20 cellular contexts compared by ENCODE assay signal in the genomic region with DNA sequence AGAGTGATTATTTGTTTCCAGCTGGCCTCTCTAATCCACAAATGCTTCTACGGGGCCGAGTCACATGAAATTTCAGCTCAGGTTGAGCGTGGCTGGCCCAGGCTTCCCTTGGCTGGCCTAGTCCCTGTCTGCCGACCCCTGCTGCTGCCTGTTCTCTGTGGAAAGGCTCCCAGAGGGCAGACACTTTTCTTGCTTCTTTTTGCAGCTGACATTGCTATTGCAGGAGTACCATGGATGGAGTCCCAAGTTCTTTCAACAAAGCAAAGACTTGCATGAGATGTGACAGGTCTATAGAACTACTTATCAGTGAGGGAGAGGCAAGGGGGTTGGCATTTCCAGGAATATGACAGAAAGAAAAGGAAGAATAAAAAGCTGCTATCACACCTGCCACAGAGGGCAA.
DNase-seq lines count a peak whose midpoint lies in the region; ATAC-seq, FAIRE-seq and TF ChIP-seq lines count a peak whose summit lies in the region.
"Had no signal": no experiment of that assay in that cellular context is flagged by ENCODE, and none has a peak within 500 bp of the region (broad histone marks: within the 10 kb centered on the region; RNA-seq: fewer than 3 reads in every experiment).

No MANE protein-coding gene starts in this region.

- H3K27me3 ChIP-seq in GM23338 (ENCODE audit: insufficient read depth) (no peaks in the 10 kb centered on the region), hepatocyte (no peaks in the 10 kb centered on the region)
- H3K27me3 ChIP-seq: breast epithelium, pancreas, suprapubic skin had no signal

- TF ChIP-seq CTCF in D721Med (IDR thresholded peaks at IDR 0.05; ENCODE audit: insufficient read depth, missing control alignments) (no peak), GM23338 (conservative IDR thresholded peaks at IDR 0.05; ENCODE audit: low read depth in 2 of 2) (no peak), hepatocyte (IDR thresholded peaks at IDR 0.05; ENCODE audit: poor library complexity) (no peak)

- no peak overlapping the region for H3K27ac Mint-ChIP-seq in GM23338
- H3K27ac Mint-ChIP-seq: activated CD4-positive, alpha-beta T cell treated with anti-CD3 and anti-CD28 coated beads, Interleukin-2, amount 10 ng/mL, durations not matched to agents 7 days and 5 days; CD4-positive, alpha-beta memory T cell; T-cell had no signal

- H4K20me1 ChIP-seq in GM23338 (replicated peaks; ENCODE audit: insufficient read depth) (no peaks in the 10 kb centered on the region), hepatocyte (ENCODE audit: insufficient read depth, poor library complexity, severe bottlenecking) (no peaks in the 10 kb centered on the region)

- H3F3A ChIP-seq in GM23338 (replicated peaks; ENCODE audit: low read depth), result no peaks in the 10 kb centered on the region

- H3K9me2 ChIP-seq in GM23338 (ENCODE audit: insufficient read depth) (no peaks in the 10 kb centered on the region), hepatocyte (replicated peaks; ENCODE audit: insufficient read depth) (no peaks in the 10 kb centered on the region)

- H2AFZ ChIP-seq in GM23338 (0 out of 2 replicates have a peak overlapping the region, but pooled peaks have one; percentile 56), hepatocyte (peak overlapping the region; percentile 46)

- H3K27ac ChIP-seq in GM23338 (ENCODE audit: low read depth) (no peak overlapping the region), SK-N-MC (peak overlapping the region; percentile 90), hepatocyte (no peak overlapping the region)
- H3K27ac ChIP-seq: breast epithelium, pancreas, suprapubic skin had no signal

- H3K9me3 ChIP-seq in SK-N-MC (ENCODE audit: low read depth, low read length), result no peaks in the 10 kb centered on the region
- no peaks in the 10 kb centered on the region for H3K9me3 ChIP-seq in hepatocyte (ENCODE audit: low read depth)
- H3K9me3 ChIP-seq: breast epithelium, pancreas, suprapubic skin had no signal

- intact Hi-C loops in sciatic nerve (cut with DNase I), result no loop called here

- FAIRE-seq in D721Med (lab: Jason Lieb, UNC), result peak; percentile 29
- FAIRE-seq: endothelial cell of umbilical vein, pancreas, urothelium cell line had no signal

- H3K4me1 ChIP-seq in GM23338 (ENCODE audit: insufficient read depth) (peaks cover 8% of the 10 kb centered on the region; the same call in 1 of the 2 replicates), hepatocyte (ENCODE audit: insufficient read depth) (peaks cover 7% of the 10 kb centered on the region)
- H3K4me1 ChIP-seq: breast epithelium, pancreas, suprapubic skin had no signal

- H3K4me3 Mint-ChIP-seq in GM23338, result no peak overlapping the region
- H3K4me3 Mint-ChIP-seq: activated CD4-positive, alpha-beta T cell treated with anti-CD3 and anti-CD28 coated beads, Interleukin-2, amount 10 ng/mL, durations not matched to agents 7 days and 5 days; CD4-positive, alpha-beta memory T cell; T-cell had no signal

- H3K79me2 ChIP-seq in GM23338 (replicated peaks; ENCODE audit: insufficient read depth) (no peaks in the 10 kb centered on the region), hepatocyte (no peaks in the 10 kb centered on the region)

- DNase-seq in D721Med (ENCODE audit: insufficient read length, low spot score) (no peak), GM23338 (ENCODE audit: low spot score) (peak; percentile 32), SK-N-MC (ENCODE audit: low read depth, low spot score) (no peak), hepatocyte (ENCODE audit: low spot score) (no peak), cortex of kidney (lab: John Stamatoyannopoulos, UW) (no peak), sciatic nerve (ENCODE audit: low spot score) (no peak), SIG-M5 (lab: John Stamatoyannopoulos, UW) (no peak)
- DNase-seq: activated CD4-positive, alpha-beta T cell treated with anti-CD3 and anti-CD28 coated beads, Interleukin-2, amount 10 ng/mL, durations not matched to agents 7 days and 5 days; activated CD8-positive, alpha-beta memory T cell treated with anti-CD3 and anti-CD28 coated beads, Interleukin-2, amount 50 U/mL, for 4 hours; activated gamma-delta T cell; CD4-positive, alpha-beta memory T cell; islet precursor cell; NCI-H446; pancreas; T-cell had no signal

- no peaks in the 10 kb centered on the region for H3K9me3 Mint-ChIP-seq in GM23338
- H3K9me3 Mint-ChIP-seq: activated CD4-positive, alpha-beta T cell treated with anti-CD3 and anti-CD28 coated beads, Interleukin-2, amount 10 ng/mL, durations not matched to agents 7 days and 5 days had no signal

- H3K36me3 Mint-ChIP-seq in GM23338 (ENCODE audit: low read depth), result no peaks in the 10 kb centered on the region
- H3K36me3 Mint-ChIP-seq: CD4-positive, alpha-beta memory T cell; T-cell had no signal

- ATAC-seq in GM23338, result peak; percentile 88
- ATAC-seq in sciatic nerve, result no peak
- ATAC-seq in HG03159 (IDR thresholded peaks at IDR 0.05; ENCODE audit: unreplicated experiment), result no peak
- ATAC-seq: pancreas, T-cell had no signal

- peaks cover 10% of the 10 kb centered on the region for H3K4me1 Mint-ChIP-seq in GM23338
- H3K4me1 Mint-ChIP-seq: activated CD4-positive, alpha-beta T cell treated with anti-CD3 and anti-CD28 coated beads, Interleukin-2, amount 10 ng/mL, durations not matched to agents 7 days and 5 days; CD4-positive, alpha-beta memory T cell; T-cell had no signal

- WGBS in hepatocyte (ENCODE audit: low lambda C conversion rate, missing lambda C conversion rate), result 41% methylated on average over 4 of the region's 4 CpGs

- H3K36me3 ChIP-seq in GM23338 (ENCODE audit: insufficient read depth) (no peaks in the 10 kb centered on the region), SK-N-MC (ENCODE audit: insufficient read depth, low read length) (no peaks in the 10 kb centered on the region), hepatocyte (replicated peaks; ENCODE audit: insufficient read depth, low read depth) (no peaks in the 10 kb centered on the region)
- H3K36me3 ChIP-seq: breast epithelium, pancreas, suprapubic skin had no signal

- peaks cover 2% of the 10 kb centered on the region for H3K27me3 Mint-ChIP-seq in GM23338 (ENCODE audit: insufficient read depth, low read depth, poor library complexity)
- H3K27me3 Mint-ChIP-seq: activated CD4-positive, alpha-beta T cell treated with anti-CD3 and anti-CD28 coated beads, Interleukin-2, amount 10 ng/mL, durations not matched to agents 7 days and 5 days; CD4-positive, alpha-beta memory T cell; T-cell had no signal

- H3K4me2 ChIP-seq in GM23338 (no peak overlapping the region), hepatocyte (no peak overlapping the region)

- H3K4me3 ChIP-seq in GM23338 (no peak overlapping the region), SK-N-MC (peak overlapping the region; percentile 22; the same call in 1 of the 2 replicates), hepatocyte (no peak overlapping the region)
- H3K4me3 ChIP-seq: breast epithelium, pancreas, suprapubic skin had no signal

- peak overlapping the region; percentile 18 for H3K9ac ChIP-seq in SK-N-MC (ENCODE audit: insufficient read length)

TF ChIP-seq in GM23338, 12 proteins besides CTCF, POLR2A, EP300 and RAD21 (continues in another document):
- no peak for TF ChIP-seq ZNF114 (CRISPR knock-in tag; IDR thresholded peaks at IDR 0.05)
- TF ChIP-seq CREB1 (CRISPR knock-in tag; IDR thresholded peaks at IDR 0.05; ENCODE audit: low read depth), result no peak
- TF ChIP-seq NANOG (IDR thresholded peaks at IDR 0.05; ENCODE audit: borderline replicate concordance), result no peak
- TF ChIP-seq JUNB (IDR thresholded peaks at IDR 0.05; ENCODE audit: unreplicated experiment), result no peak
- no peak for TF ChIP-seq EZH2 (IDR thresholded peaks at IDR 0.05; ENCODE audit: low read depth, unreplicated experiment)
